21 cellular contexts compared by ENCODE assay signal in genomic region chr2:188314314-188315054, GRCh38. TPM values are rescaled to one million over a fixed set of nuclear protein-coding genes. Genes with fewer than 3 reads are reported as not detected.
DNase-seq lines count a peak whose midpoint lies in the region; ATAC-seq and TF ChIP-seq lines count a peak whose summit lies in the region.
"Had no signal": no experiment of that assay in that cellular context is flagged by ENCODE, and none has a peak within 500 bp of the region (broad histone marks: within the 10 kb centered on the region; RNA-seq: fewer than 3 reads in every experiment).

No MANE protein-coding gene starts in this region.

- H3K4me3 ChIP-seq in HUES48 (ENCODE audit: low read depth, low read length) (no peak overlapping the region), cardiac fibroblast (replicated peaks in 1 of 2; ENCODE audit: low read depth in 2 of 2, low read length in 2 of 2) (no peak overlapping the region), mesendoderm (ENCODE audit: low read length) (no peak overlapping the region), gastrocnemius medialis (no peak overlapping the region)
- H3K4me3 ChIP-seq: breast epithelium, GM12878, HAP-1, lung, thoracic aorta had no signal

- DNase-seq in A172 (ENCODE audit: low spot score) = peak; percentile 86
- DNase-seq in cardiac fibroblast (ENCODE audit: low read depth in 2 of 2) = peak; percentile 13 to 81
- DNase-seq in mesendoderm = peak; percentile 58
- DNase-seq in HCEC 1CT = no peak
- no peak for DNase-seq in gastrocnemius medialis
- DNase-seq: 8988T; CD4-positive, CD25-positive, alpha-beta regulatory T cell; effector memory CD4-positive, alpha-beta T cell; NCI-H1092; NCI-H82; right cardiac atrium; stimulated activated CD4-positive, alpha-beta T cell treated with anti-CD3 and anti-CD28 coated beads, Interleukin-2, amount 100 ng/mL, for 48 hours had no signal

- in situ Hi-C loops in gastrocnemius medialis (cut with MboI; ENCODE audit: low sequenced_read_pairs in 4 of 4) = no loop called here

- no peak overlapping the region for H4K5ac ChIP-seq in mesendoderm (ENCODE audit: low read length)

- no peak for TF ChIP-seq POLR2A in gastrocnemius medialis (IDR thresholded peaks at IDR 0.05)

- H3K18ac ChIP-seq in mesendoderm (ENCODE audit: low read length) = no peak overlapping the region

- H3K4me1 ChIP-seq in HUES48 (ENCODE audit: control insufficient read depth, insufficient read depth, low read length) (peaks cover 61% of the 10 kb centered on the region), mesendoderm (ENCODE audit: control insufficient read depth, low read depth, low read length) (peaks cover 2% of the 10 kb centered on the region), gastrocnemius medialis (no peaks in the 10 kb centered on the region)
- H3K4me1 ChIP-seq: breast epithelium had no signal

- no peaks in the 10 kb centered on the region for H3K27me3 ChIP-seq in HUES48 (ENCODE audit: control insufficient read depth, insufficient read depth, low read length)
- no peaks in the 10 kb centered on the region for H3K27me3 ChIP-seq in mesendoderm (ENCODE audit: insufficient read depth, low read length, poor library complexity)
- H3K27me3 ChIP-seq in gastrocnemius medialis = no peaks in the 10 kb centered on the region
- H3K27me3 ChIP-seq: breast epithelium had no signal

- H3K79me2 ChIP-seq in mesendoderm (ENCODE audit: control insufficient read depth, insufficient read depth, low read length) = peaks cover 36% of the 10 kb centered on the region

- no CpG with 5 or more reads among the region's 6 CpGs for WGBS in mesendoderm (ENCODE audit: extremely low coverage, insufficient coverage, low lambda C conversion rate)

- H3K23ac ChIP-seq in mesendoderm (ENCODE audit: low read length) = no peak overlapping the region

- no peak overlapping the region for H2AK5ac ChIP-seq in mesendoderm (ENCODE audit: low read length)

- no peak overlapping the region for H3K4ac ChIP-seq in mesendoderm (ENCODE audit: low read depth, low read length)

- no peaks in the 10 kb centered on the region for H3K36me3 ChIP-seq in HUES48 (ENCODE audit: control insufficient read depth, insufficient read depth, low read length)
- H3K36me3 ChIP-seq in mesendoderm (ENCODE audit: control insufficient read depth, insufficient read depth, low read length) = no peaks in the 10 kb centered on the region
- H3K36me3 ChIP-seq in gastrocnemius medialis = no peaks in the 10 kb centered on the region
- H3K36me3 ChIP-seq: breast epithelium, HAP-1, thoracic aorta had no signal

- H3K9me3 ChIP-seq in HUES48 (ENCODE audit: control insufficient read depth, insufficient read depth, low read length) (peaks cover 3% of the 10 kb centered on the region; the same call in 1 of the 2 replicates), gastrocnemius medialis (no peaks in the 10 kb centered on the region)
- H3K9me3 ChIP-seq: breast epithelium had no signal

- no peak overlapping the region for H2BK5ac ChIP-seq in mesendoderm (ENCODE audit: low read length)

- H2BK120ac ChIP-seq in mesendoderm (ENCODE audit: low read depth, low read length) = no peak overlapping the region

- TF ChIP-seq CTCF in cardiac fibroblast (IDR thresholded peaks at IDR 0.05; ENCODE audit: low read depth, low read length) = no peak
- no peak for TF ChIP-seq CTCF in gastrocnemius medialis (IDR thresholded peaks at IDR 0.05 in 4 of 5, conservative IDR thresholded peaks at IDR 0.05 in 1 of 5)

- no peak overlapping the region for H4K8ac ChIP-seq in mesendoderm (ENCODE audit: low read depth, low read length)

- no peak overlapping the region for H2BK15ac ChIP-seq in mesendoderm (replicated peaks; ENCODE audit: low read depth)

- H3K27ac ChIP-seq in HUES48 (ENCODE audit: low read depth, low read length) (peak overlapping the region; percentile 30), mesendoderm (ENCODE audit: low read depth, low read length) (no peak overlapping the region), gastrocnemius medialis (no peak overlapping the region)
- H3K27ac ChIP-seq: breast epithelium, thoracic aorta had no signal

- no peaks in the 10 kb centered on the region for H3K79me1 ChIP-seq in mesendoderm (ENCODE audit: low read length)

- no peak overlapping the region for H3K9ac ChIP-seq in HUES48 (ENCODE audit: low read depth, low read length)
- H3K9ac ChIP-seq in mesendoderm (ENCODE audit: low read length) = no peak overlapping the region

- no peak overlapping the region for H3K56ac ChIP-seq in mesendoderm (ENCODE audit: low read length)

- ATAC-seq in HG03159 (IDR thresholded peaks at IDR 0.05; ENCODE audit: unreplicated experiment) (no peak), gastrocnemius medialis (no peak), GM21423 (IDR thresholded peaks at IDR 0.05; ENCODE audit: unreplicated experiment) (no peak)
- ATAC-seq: GM12878, right cardiac atrium had no signal

- intact Hi-C loops in gastrocnemius medialis (cut with DNase I; ENCODE audit: low total_unique reads) = no loop called here

- no peak overlapping the region for H3K4me2 ChIP-seq in mesendoderm (ENCODE audit: low read length)

RNA-seq across cellular contexts. Expression of gene GULP1, which starts 22.8 kb away (rescaled TPM):
- total RNA-seq in A172 (2014; rRNA removed; shearing (Covaris generic)) = 234 and 320 TPM in 2 replicates
- 69.6 TPM for polyA plus RNA-seq in mesendoderm (2013, experiment 1 of 2)
- polyA plus RNA-seq in mesendoderm (2013, experiment 2 of 2) = 72.0 TPM
- 10 to 100 TPM in 2 of 4 donors, 1 to 10 TPM in 2; 7.3 to 16.4 (median 12.1) TPM for total RNA-seq in gastrocnemius medialis
- total RNA-seq: CD4-positive, CD25-positive, alpha-beta regulatory T cell had no signal
- polyA plus RNA-seq: CD4-positive, CD25-positive, alpha-beta regulatory T cell; IgD-negative memory B cell had no signal

Comparison
In these comparisons a context has a peak if more than half of its experiments do, and no peak if none do; other contexts are left out.
1. DNase-seq: peak in A172 (single experiment), cardiac fibroblast (2 of 2) and mesendoderm (single experiment); none in HCEC 1CT (single experiment) and gastrocnemius medialis (0 of 2).
2. RNA of gene GULP1, which starts 22.8 kb away (total RNA-seq): 234 to 320 TPM in A172; 7.3 to 16.4 TPM in gastrocnemius medialis; every median in the first group is over 10 times any median in the second.